8 cellular contexts compared by ENCODE assay signal in genomic region chr12:49188205-49188915, GRCh38. TPM values are rescaled to one million over a fixed set of nuclear protein-coding genes. Genes with fewer than 3 reads are reported as not detected.
A peak's percentile ranks its signal among the peaks of the same experiment; 100 is the strongest.
DNase-seq lines count a peak whose midpoint lies in the region; ATAC-seq and TF ChIP-seq lines count a peak whose summit lies in the region.

No MANE protein-coding gene starts in this region.

- H3K9me3 Mint-ChIP-seq in activated CD4-positive, alpha-beta T cell treated with anti-CD3 and anti-CD28 coated beads, Interleukin-2, amount 10 ng/mL, durations not matched to agents 7 days and 5 days: no peaks in the 10 kb centered on the region

- peak overlapping the region; percentile 81 for H3K4me3 ChIP-seq in coronary artery
- peak overlapping the region; percentile 14 to 62 (median 52) for H3K4me3 ChIP-seq in liver (ENCODE audit: low read depth in 1 of 3, low read length in 3 of 3)

- H3K27ac ChIP-seq in coronary artery (peak overlapping the region; percentile 95 to 100), liver (ENCODE audit: low read depth in 1 of 2, low read length in 2 of 2) (peak overlapping the region; percentile 82 to 89)

- ATAC-seq in HG02885 (IDR thresholded peaks at IDR 0.05; ENCODE audit: poor library complexity, unreplicated experiment): peak; percentile 53

- H3K4me1 ChIP-seq in liver (ENCODE audit: control insufficient read depth in 4 of 4, insufficient read depth in 4 of 4, low read length in 3 of 4): peaks cover 0 to 14% (median 5%) of the 10 kb centered on the region in 4 donors

- H3K36me3 ChIP-seq in liver (ENCODE audit: control insufficient read depth in 4 of 4, insufficient read depth in 3 of 4, low read depth in 1 of 4, low read length in 3 of 4): peaks cover 0 to 3% (median 0%) of the 10 kb centered on the region in 4 donors

- peaks cover 30% of the 10 kb centered on the region for H3K36me3 Mint-ChIP-seq in activated CD4-positive, alpha-beta T cell treated with anti-CD3 and anti-CD28 coated beads, Interleukin-2, amount 10 ng/mL, durations not matched to agents 7 days and 5 days (ENCODE audit: low read depth)

- peak overlapping the region; percentile 99 for H3K27ac Mint-ChIP-seq in activated CD4-positive, alpha-beta T cell treated with anti-CD3 and anti-CD28 coated beads, Interleukin-2, amount 10 ng/mL, durations not matched to agents 7 days and 5 days

- H3K27me3 ChIP-seq in liver (ENCODE audit: control insufficient read depth in 4 of 4, insufficient read depth in 4 of 4, low read length in 3 of 4): peaks cover 0 to 2% (median 0%) of the 10 kb centered on the region in 4 donors

- H3K4me1 Mint-ChIP-seq in activated CD4-positive, alpha-beta T cell treated with anti-CD3 and anti-CD28 coated beads, Interleukin-2, amount 10 ng/mL, durations not matched to agents 7 days and 5 days: peaks cover 29% of the 10 kb centered on the region

- 1% methylated on average over 52 of the region's 52 CpGs for WGBS in liver

- TF ChIP-seq RAD21 in liver (IDR thresholded peaks at IDR 0.05): no peak

- DNase-seq in SHP77 (lab: John Stamatoyannopoulos, UW): peak; percentile 40 to 46
- no peak for DNase-seq in SHP77 treated with DMSO at 0.1 percent for 48 hours (lab: John Stamatoyannopoulos, UW)
- DNase-seq in NCI-H2107 (lab: John Stamatoyannopoulos, UW): peak; percentile 42
- peak; percentile 87 for DNase-seq in activated CD4-positive, alpha-beta T cell treated with anti-CD3 and anti-CD28 coated beads, Interleukin-2, amount 10 ng/mL, durations not matched to agents 7 days and 5 days
- peak; percentile 86 for DNase-seq in coronary artery (ENCODE audit: low spot score)
- DNase-seq in stimulated activated CD4-positive, alpha-beta T cell treated with anti-CD3 and anti-CD28 coated beads, Interleukin-4, amount 100 ng/mL, for 24 hours: peak; percentile 77

- POLR2A ChIA-PET in activated CD4-positive, alpha-beta T cell treated with anti-CD3 and anti-CD28 coated beads, Interleukin-2, amount 10 ng/mL, durations not matched to agents 7 days and 5 days (lab: Charles Lee): interaction anchor here (0.6 to 2.4 kb wide), 3 partner anchors 42 to 118 kb away, joined by 4 to 17 read pairs (median 4); partner anchors contain the start of genes RHEBL1 and TUBA1B

- peaks cover 6% of the 10 kb centered on the region for H3K27me3 Mint-ChIP-seq in activated CD4-positive, alpha-beta T cell treated with anti-CD3 and anti-CD28 coated beads, Interleukin-2, amount 10 ng/mL, durations not matched to agents 7 days and 5 days

- CTCF ChIA-PET in activated CD4-positive, alpha-beta T cell treated with anti-CD3 and anti-CD28 coated beads, Interleukin-2, amount 10 ng/mL, durations not matched to agents 7 days and 5 days (lab: Charles Lee): interaction anchor here (0.6 to 1.6 kb wide), 10 partner anchors 9 to 418 kb away, joined by 3 to 6 read pairs (median 3); no protein-coding TSS in a partner anchor

- H3K9me3 ChIP-seq in liver (ENCODE audit: control insufficient read depth in 4 of 4, low read length in 3 of 4): no peaks in the 10 kb centered on the region

- H3K4me3 Mint-ChIP-seq in activated CD4-positive, alpha-beta T cell treated with anti-CD3 and anti-CD28 coated beads, Interleukin-2, amount 10 ng/mL, durations not matched to agents 7 days and 5 days: peak overlapping the region; percentile 97

- no peak for TF ChIP-seq CTCF in coronary artery (IDR thresholded peaks at IDR 0.05)
- no peak for TF ChIP-seq CTCF in liver (IDR thresholded peaks at IDR 0.05; ENCODE audit: low read depth, low read length, missing input control)

- peak overlapping the region; percentile 12 to 78 for H3K9ac ChIP-seq in liver (ENCODE audit: low read depth in 1 of 2, low read length in 2 of 2)

TF ChIP-seq in liver, 16 proteins besides CTCF, POLR2A, EP300 and RAD21:
- no peak for TF ChIP-seq HNF4G (IDR thresholded peaks at IDR 0.05)
- no peak for TF ChIP-seq JUND (IDR thresholded peaks at IDR 0.05)
- no peak for TF ChIP-seq GABPA (IDR thresholded peaks at IDR 0.05 in 1 of 2, conservative IDR thresholded peaks at IDR 0.05 in 1 of 2)
- TF ChIP-seq ZBTB33 (IDR thresholded peaks at IDR 0.05): no peak
- no peak for TF ChIP-seq RXRA (IDR thresholded peaks at IDR 0.05)
- TF ChIP-seq YY1 (IDR thresholded peaks at IDR 0.05): no peak
- TF ChIP-seq REST (IDR thresholded peaks at IDR 0.05): no peak
- no peak for TF ChIP-seq EGR1 (IDR thresholded peaks at IDR 0.05; ENCODE audit: low read depth in 2 of 2)
- no peak for TF ChIP-seq TAF1 (conservative IDR thresholded peaks at IDR 0.05)
- no peak for TF ChIP-seq FOXA2 (IDR thresholded peaks at IDR 0.05)
- no peak for TF ChIP-seq SP1 (IDR thresholded peaks at IDR 0.05)
- TF ChIP-seq HNF4A (conservative IDR thresholded peaks at IDR 0.05): no peak
- TF ChIP-seq FOXA1 (IDR thresholded peaks at IDR 0.05): no peak

RNA-seq across cellular contexts. Expression of gene TUBA1A, which starts 0.5 kb away (rescaled TPM):
- 100 to 1,000 TPM in 1 of 2 experiments, 10 to 100 TPM in 1; 94.8 to 109 TPM for total RNA-seq in activated CD4-positive, alpha-beta T cell treated with anti-CD3 and anti-CD28 coated beads, Interleukin-2, amount 10 ng/mL, durations not matched to agents 7 days and 5 days
- 10 to 100 TPM; 14.8 to 28.0 TPM for total RNA-seq in liver
- polyA plus RNA-seq in liver: 10 to 100 TPM in 1 of 2 donors, 1 to 10 TPM in 1; 4.2 to 17.5 TPM

RNA-seq across cellular contexts. Expression of gene TUBA1B, which starts 57.2 kb away (rescaled TPM):
- total RNA-seq in activated CD4-positive, alpha-beta T cell treated with anti-CD3 and anti-CD28 coated beads, Interleukin-2, amount 10 ng/mL, durations not matched to agents 7 days and 5 days: 1,000 to 10,000 TPM; 2,153 to 2,254 TPM
- 1,000 to 10,000 TPM in 1 of 2 donors, 100 to 1,000 TPM in 1; 161 to 1,268 TPM for total RNA-seq in liver
- polyA plus RNA-seq in liver: 100 to 1,000 TPM; 125 to 325 TPM
